Comparison of ENCODE assay signal across 1 cellular context in the genomic region with DNA sequence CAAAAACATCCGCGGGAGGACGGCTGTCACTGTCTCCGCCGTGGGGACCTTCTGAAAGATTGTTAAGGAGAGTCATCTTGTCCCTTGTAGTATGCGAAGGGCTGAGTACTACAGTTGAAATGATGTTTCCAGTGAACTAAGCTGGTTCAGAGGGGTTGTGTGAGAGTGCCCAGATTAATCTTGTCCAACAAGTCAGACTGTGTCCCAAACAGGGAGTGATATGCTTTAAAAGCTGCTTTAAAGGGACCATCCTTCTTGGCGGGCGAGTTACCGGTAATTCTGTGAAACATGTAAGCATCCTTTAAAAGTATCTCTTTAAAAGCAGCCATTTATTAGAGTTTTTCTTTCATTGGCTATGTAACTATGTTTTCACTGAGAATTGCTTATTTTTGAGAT.
TF ChIP-seq lines count a peak whose summit lies in the region.

No MANE protein-coding gene starts in this region.

TF ChIP-seq in HEK293, 187 proteins besides CTCF, POLR2A, EP300 and RAD21 (continued from another document):
- no peak for TF ChIP-seq MEIS1 (CRISPR knock-in tag; IDR thresholded peaks at IDR 0.05; ENCODE audit: borderline replicate concordance)
- no peak for TF ChIP-seq ZNF785 (tag by site-specific recombination; IDR thresholded peaks at IDR 0.05)
- TF ChIP-seq KLF7 (tag by site-specific recombination; IDR thresholded peaks at IDR 0.05; ENCODE audit: borderline replicate concordance) = no peak
- TF ChIP-seq SCRT2 (tag by site-specific recombination; IDR thresholded peaks at IDR 0.05) = peak; percentile 67; the same call in 1 of the 2 replicates
